In the genomic region with DNA sequence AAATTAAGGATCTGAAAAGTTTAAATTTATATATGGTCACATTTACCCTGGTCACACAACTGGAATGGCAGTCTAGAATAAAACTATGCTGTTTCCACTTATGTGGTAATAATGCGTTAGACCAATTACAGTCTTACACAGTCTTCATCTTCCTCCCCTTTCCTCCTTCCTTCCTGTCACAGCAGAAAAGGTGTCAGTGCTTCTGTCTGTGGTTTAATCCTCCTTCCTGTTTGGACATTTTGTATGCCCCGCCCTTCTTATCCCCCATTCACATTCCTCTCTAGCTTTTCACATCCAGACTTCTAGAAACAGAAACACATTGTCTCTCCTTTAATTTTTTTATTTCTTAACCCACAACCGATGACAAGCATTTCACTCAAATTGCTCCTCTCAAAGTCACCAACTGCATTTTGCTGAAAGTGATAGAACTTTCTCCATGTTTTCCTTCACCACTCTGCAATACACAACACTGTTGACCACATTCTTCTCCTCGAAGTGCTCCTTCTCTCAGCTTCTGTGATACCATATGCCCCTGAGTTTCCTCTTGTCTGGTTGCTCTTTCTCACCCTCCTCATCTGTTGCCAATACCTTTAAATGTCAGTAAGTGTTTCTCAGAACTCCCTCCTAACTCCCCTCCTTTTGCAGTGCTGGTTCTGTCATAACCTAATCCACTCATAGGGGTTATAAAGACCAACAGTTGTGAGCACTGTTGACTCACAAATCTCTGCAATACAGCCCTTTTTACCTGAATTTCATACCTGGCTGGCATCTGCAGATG, we compare ENCODE assay signal across 22 cellular contexts.
A peak's percentile ranks its signal among the peaks of the same experiment; 100 is the strongest.
DNase-seq lines count a peak whose midpoint lies in the region; ATAC-seq, FAIRE-seq and TF ChIP-seq lines count a peak whose summit lies in the region.
"Had no signal": no experiment of that assay in that cellular context is flagged by ENCODE, and none has a peak within 500 bp of the region (broad histone marks: within the 10 kb centered on the region; RNA-seq: fewer than 3 reads in every experiment).

No MANE protein-coding gene starts in this region.

- H3K4ac ChIP-seq in H9 (ENCODE audit: low read depth, low read length): no peak overlapping the region

- H3K23me2 ChIP-seq in H9 (ENCODE audit: insufficient read length, low read depth, low read length, poor library complexity, severe bottlenecking): no peaks in the 10 kb centered on the region

- no peak overlapping the region for H3K4me3 ChIP-seq in BLaER1 treated with 17β-estradiol and CSF1 and Interleukin-3, amounts not matched to agents 10 nM and 100 nM
- H3K4me3 ChIP-seq in OCI-LY7 (ENCODE audit: low read depth, low read length, poor library complexity, severe bottlenecking) (no peak overlapping the region), keratinocyte (ENCODE audit: control insufficient read depth in 2 of 3, extremely low read depth in 1 of 3, insufficient read depth in 2 of 3, low read depth in 1 of 3, low read length in 3 of 3) (no peak overlapping the region), spleen (no peak overlapping the region)
- H3K4me3 ChIP-seq: GM12878, heart left ventricle had no signal

- no peak overlapping the region for H4K5ac ChIP-seq in H9 (ENCODE audit: insufficient read length, low read depth, low read length)

- H3K4me2 ChIP-seq in BLaER1 treated with 17β-estradiol and CSF1 and Interleukin-3, amounts not matched to agents 10 nM and 100 nM: peak overlapping the region in 9 of 11 experiments; percentile 42 to 69 (median 51); a peak in 18 of 22 replicates
- H3K4me2 ChIP-seq in H9 (ENCODE audit: insufficient read depth, insufficient read length, low read length): no peak overlapping the region
- 0 out of 2 replicates have a peak overlapping the region, but pooled peaks have one; percentile 7 for H3K4me2 ChIP-seq in OCI-LY7 (ENCODE audit: low read length)
- H3K4me2 ChIP-seq in keratinocyte (ENCODE audit: control insufficient read depth, extremely low read depth, insufficient read depth, low read depth, low read length): no peak overlapping the region

- no peak overlapping the region for H3K23ac ChIP-seq in H9 (ENCODE audit: insufficient read length, low read depth, low read length)

- H3K9me3 Mint-ChIP-seq in H9: peaks cover 0 to 4% of the 10 kb centered on the region in 2 experiments; a peak in 2 of 5 replicates

- H3K9ac ChIP-seq in BLaER1 treated with 17β-estradiol and CSF1 and Interleukin-3, amounts not matched to agents 10 nM and 100 nM: no peak overlapping the region
- H3K9ac ChIP-seq in H9 (ENCODE audit: extremely low read depth, insufficient read length, low read length) (no peak overlapping the region), keratinocyte (ENCODE audit: control insufficient read depth, extremely low read depth, insufficient read depth, low read length) (no peak overlapping the region)
- H3K9ac ChIP-seq: parathyroid adenoma had no signal

- no peak overlapping the region for H2BK20ac ChIP-seq in H9 (ENCODE audit: low read depth, low read length, poor library complexity, severe bottlenecking)

- H3K79me2 ChIP-seq in H9 (ENCODE audit: insufficient read depth, low read length) (no peaks in the 10 kb centered on the region), OCI-LY7 (ENCODE audit: insufficient read depth, low read depth, low read length) (no peaks in the 10 kb centered on the region), keratinocyte (ENCODE audit: control insufficient read depth, insufficient read depth, low read length) (no peaks in the 10 kb centered on the region)
- H3K79me2 ChIP-seq: parathyroid adenoma had no signal

- no peaks in the 10 kb centered on the region for H3K27me3 Mint-ChIP-seq in H9 (ENCODE audit: low read depth)

- dilution Hi-C loops in keratinocyte (cut with MboI; ENCODE audit: extremely low pct_ligation_motif_present, low sequenced_read_pairs): no loop called here

- H3K36me3 Mint-ChIP-seq in H9 (ENCODE audit: insufficient read depth in 1 of 3, low read depth in 3 of 3): peaks cover 0 to 7% (median 2%) of the 10 kb centered on the region in 3 experiments; a peak in 3 of 7 replicates

- peaks cover 0 to 22% (median 0%) of the 10 kb centered on the region in 11 experiments; a peak in 3 of 22 replicates for H4K20me1 ChIP-seq in BLaER1 treated with 17β-estradiol and CSF1 and Interleukin-3, amounts not matched to agents 10 nM and 100 nM
- H4K20me1 ChIP-seq in H9 (ENCODE audit: control insufficient read depth, insufficient read depth, insufficient read length) (peaks cover 3% of the 10 kb centered on the region), OCI-LY7 (ENCODE audit: insufficient read depth, low read length) (no peaks in the 10 kb centered on the region), keratinocyte (ENCODE audit: control insufficient read depth, extremely low read depth, insufficient read depth, low read length) (no peaks in the 10 kb centered on the region)

- H2BK120ac ChIP-seq in H9 (ENCODE audit: low read depth, low read length, poor library complexity, severe bottlenecking): no peak overlapping the region

- H2BK12ac ChIP-seq in H9 (ENCODE audit: insufficient read length, low read depth, low read length): no peak overlapping the region

- peak; percentile 51 for FAIRE-seq in keratinocyte (lab: Jason Lieb, UNC)
- FAIRE-seq: G401.6, GM12878 had no signal

- no peak overlapping the region for H2BK5ac ChIP-seq in H9 (ENCODE audit: insufficient read length, low read length)

- no peak overlapping the region for H3K27ac Mint-ChIP-seq in H9
- H3K27ac Mint-ChIP-seq: endodermal cell; T-helper 1 cell treated with Interleukin-12 subunit alpha and Interleukin-12 subunit beta and Interleukin-4 antibody, amounts not matched to agents 30 μg/mL and 1 μg/mL, for 36 hours had no signal

- H3K27me3 ChIP-seq in BLaER1 treated with 17β-estradiol and CSF1 and Interleukin-3, amounts not matched to agents 10 nM and 100 nM: no peaks in the 10 kb centered on the region
- H3K27me3 ChIP-seq in H9 (ENCODE audit: insufficient read depth, low read length) (no peaks in the 10 kb centered on the region), keratinocyte (ENCODE audit: control insufficient read depth, extremely low read depth, insufficient read depth, low read length) (no peaks in the 10 kb centered on the region), spleen (replicated peaks in 1 of 7) (no peaks in the 10 kb centered on the region)
- H3K27me3 ChIP-seq: heart left ventricle had no signal

- no peak overlapping the region for H3K4me3 Mint-ChIP-seq in H9
- H3K4me3 Mint-ChIP-seq: endodermal cell; T-helper 1 cell treated with Interleukin-12 subunit alpha and Interleukin-12 subunit beta and Interleukin-4 antibody, amounts not matched to agents 30 μg/mL and 1 μg/mL, for 36 hours had no signal

- 100% methylated on average over 1 of the region's 4 CpGs for WGBS in H9 (ENCODE audit: extremely low coverage, insufficient read length, low lambda C conversion rate)
- 58 to 71% (median 64%) methylated on average over 4 of the region's 4 CpGs for WGBS in spleen, 5 donors

- intact Hi-C loops in OCI-LY7 (cut with micrococcal nuclease; ENCODE audit: unreplicated experiment) (no loop called here), spleen (cut with DNase I; ENCODE audit: low total_unique reads) (no loop called here)

- H3K56ac ChIP-seq in H9 (ENCODE audit: insufficient read length, low read depth, low read length): no peak overlapping the region

- POLR2A ChIA-PET in OCI-LY7 (lab: Charles Lee): no interaction called here

- DNase-seq in H9 (no peak), OCI-LY7 (ENCODE audit: low spot score) (no peak), keratinocyte (ENCODE audit: low read depth, low spot score) (no peak), DMS 273 (lab: John Stamatoyannopoulos, UW; ENCODE audit: unreplicated experiment) (no peak), spleen (no peak)
- no peak for DNase-seq in central memory CD4-positive, alpha-beta T cell
- DNase-seq: activated CD8-positive, alpha-beta memory T cell treated with anti-CD3 and anti-CD28 coated beads for 24 hours; anterior cingulate cortex; cerebellar nuclear complex; endodermal cell; heart left ventricle; NCI-H2029; NCI-H446; NK-92 treated with Interleukin-12 subunit alpha and Interleukin-12 subunit beta, amount 100 ng/mL, for 24 hours; stimulated activated CD4-positive, alpha-beta T cell treated with anti-CD3 and anti-CD28 coated beads, Interleukin-2, amount 100 ng/mL, for 48 hours; WERI-Rb-1 had no signal

- no peak overlapping the region for H2AK5ac ChIP-seq in H9 (ENCODE audit: insufficient read length, low read length)

- no peaks in the 10 kb centered on the region for H3K9me2 ChIP-seq in OCI-LY7 (ENCODE audit: insufficient read depth, low read length)

- no peak overlapping the region for H3K14ac ChIP-seq in H9 (ENCODE audit: insufficient read depth, low read length)

- no peak for TF ChIP-seq POLR2A in spleen (IDR thresholded peaks at IDR 0.05)

- no TSS peak for BruUV-seq in OCI-LY7 (replicated peaks; lab: Mats Ljungman, UMichigan)

- CTCF ChIA-PET in OCI-LY7 (lab: Charles Lee; ENCODE audit: unreplicated experiment): no interaction called here

- H3K4me1 ChIP-seq in BLaER1 treated with 17β-estradiol and CSF1 and Interleukin-3, amounts not matched to agents 10 nM and 100 nM: peaks cover 7 to 13% (median 11%) of the 10 kb centered on the region in 10 experiments; a peak in 18 of 20 replicates
- H3K4me1 ChIP-seq in H9 (ENCODE audit: insufficient read depth, low read length) (no peaks in the 10 kb centered on the region), OCI-LY7 (ENCODE audit: insufficient read depth, low read length, poor library complexity, severe bottlenecking) (peaks cover 9% of the 10 kb centered on the region), keratinocyte (ENCODE audit: control insufficient read depth, extremely low read depth, insufficient read depth, low read length) (no peaks in the 10 kb centered on the region), spleen (no peaks in the 10 kb centered on the region)
- H3K4me1 ChIP-seq: parathyroid adenoma had no signal

- H2AFZ ChIP-seq in H9 (ENCODE audit: low read length) (no peak overlapping the region), OCI-LY7 (ENCODE audit: low read length) (no peak overlapping the region), keratinocyte (ENCODE audit: control insufficient read depth, low read length) (no peak overlapping the region)
- H2AFZ ChIP-seq: parathyroid adenoma had no signal

- no peaks in the 10 kb centered on the region for H3K79me1 ChIP-seq in H9 (ENCODE audit: insufficient read depth, low read depth, low read length, poor library complexity, severe bottlenecking)

- TF ChIP-seq CTCF in H9 (conservative IDR thresholded peaks at IDR 0.05): no peak
- TF ChIP-seq CTCF in OCI-LY7 (conservative IDR thresholded peaks at IDR 0.05; ENCODE audit: low read length): no peak
- TF ChIP-seq CTCF in keratinocyte (optimal IDR thresholded peaks at IDR 0.05 in 1 of 3, IDR thresholded peaks at IDR 0.05 in 1 of 3, conservative IDR thresholded peaks at IDR 0.05 in 1 of 3; ENCODE audit: extremely low read depth in 1 of 3, insufficient read depth in 2 of 3, low read length in 3 of 3): no peak
- no peak for TF ChIP-seq CTCF in spleen (IDR thresholded peaks at IDR 0.05 in 8 of 11, conservative IDR thresholded peaks at IDR 0.05 in 3 of 11)

- no peak overlapping the region for H4K8ac ChIP-seq in H9 (replicated peaks; ENCODE audit: insufficient read length, low read depth, low read length)

- H2BK15ac ChIP-seq in H9 (ENCODE audit: low read depth, low read length): no peak overlapping the region

- peak overlapping the region in 2 of 11 experiments; percentile 8 to 36; a peak in 2 of 22 replicates for H3K27ac ChIP-seq in BLaER1 treated with 17β-estradiol and CSF1 and Interleukin-3, amounts not matched to agents 10 nM and 100 nM
- peak overlapping the region; percentile 23 for H3K27ac ChIP-seq in H9 (ENCODE audit: insufficient read length, low read depth, low read length)
- no peak overlapping the region for H3K27ac ChIP-seq in OCI-LY7 (ENCODE audit: low read depth, low read length, poor library complexity, severe bottlenecking)
- no peak overlapping the region for H3K27ac ChIP-seq in keratinocyte (ENCODE audit: control insufficient read depth, insufficient read depth, low read length)
- no peak overlapping the region for H3K27ac ChIP-seq in spleen
- H3K27ac ChIP-seq: heart left ventricle, parathyroid adenoma, WERI-Rb-1 had no signal

- H3T11ph ChIP-seq in H9 (ENCODE audit: low read length): no peak overlapping the region

- ATAC-seq in GM21447 (IDR thresholded peaks at IDR 0.05; ENCODE audit: unreplicated experiment): no peak
- ATAC-seq: GM12878, heart left ventricle had no signal

- H3K4me1 Mint-ChIP-seq in H9: peaks cover 10 to 15% of the 10 kb centered on the region in 2 experiments
- H3K4me1 Mint-ChIP-seq: endodermal cell had no signal

- H4K91ac ChIP-seq in H9 (ENCODE audit: insufficient read length, low read depth, low read length): no peak overlapping the region

- peaks cover 8 to 34% (median 11%) of the 10 kb centered on the region in 11 experiments; a peak in 19 of 22 replicates for H3K36me3 ChIP-seq in BLaER1 treated with 17β-estradiol and CSF1 and Interleukin-3, amounts not matched to agents 10 nM and 100 nM
- H3K36me3 ChIP-seq in OCI-LY7 (ENCODE audit: insufficient read depth, low read length) (peaks cover 20% of the 10 kb centered on the region), keratinocyte (ENCODE audit: control insufficient read depth in 2 of 2, extremely low read depth in 1 of 2, insufficient read depth in 2 of 2, low read length in 2 of 2) (no peaks in the 10 kb centered on the region), spleen (peaks cover 0 to 11% (median 0%) of the 10 kb centered on the region in 6 donors)
- H3K36me3 ChIP-seq: heart left ventricle, WERI-Rb-1 had no signal

- peaks cover 29 to 60% (median 42%) of the 10 kb centered on the region in 11 experiments for H3K9me3 ChIP-seq in BLaER1 treated with 17β-estradiol and CSF1 and Interleukin-3, amounts not matched to agents 10 nM and 100 nM (replicated peaks in 1 of 11)
- H3K9me3 ChIP-seq in H9 (ENCODE audit: control insufficient read depth, low read depth, low read length) (no peaks in the 10 kb centered on the region), OCI-LY7 (ENCODE audit: low read length) (peaks cover 31% of the 10 kb centered on the region), keratinocyte (ENCODE audit: control insufficient read depth, low read depth, low read length) (peaks cover 4% of the 10 kb centered on the region), spleen (peaks cover 0 to 38% (median 27%) of the 10 kb centered on the region in 8 donors)

- no peaks in the 10 kb centered on the region for H3K9me1 ChIP-seq in keratinocyte (ENCODE audit: control insufficient read depth, extremely low read depth, insufficient read depth, low read length)

- no peak overlapping the region for H3K18ac ChIP-seq in H9 (ENCODE audit: insufficient read length, low read depth, low read length)

Comparison
In these comparisons a context has a peak if more than half of its experiments do, and no peak if none do; other contexts are left out.
1. H3K4me2 ChIP-seq: peak in BLaER1 treated with 17β-estradiol and CSF1 and Interleukin-3, amounts not matched to agents 10 nM and 100 nM (9 of 11) and OCI-LY7 (single experiment); none in H9 (single experiment) and keratinocyte (single experiment).